8 cellular contexts compared by ENCODE assay signal in genomic region chr5:143401253-143401845, GRCh38. TPM values are rescaled to one million over a fixed set of nuclear protein-coding genes. Genes with fewer than 3 reads are reported as not detected.
A peak's percentile ranks its signal among the peaks of the same experiment; 100 is the strongest.
DNase-seq lines count a peak whose midpoint lies in the region; ATAC-seq, FAIRE-seq and TF ChIP-seq lines count a peak whose summit lies in the region.

No MANE protein-coding gene starts in this region.

- H3K4me3 ChIP-seq in A673 (ENCODE audit: low read depth, low read length, poor library complexity, severe bottlenecking): peak overlapping the region; percentile 78
- H3K4me3 ChIP-seq in HEK293 (ENCODE audit: low read depth, low read length): peak overlapping the region; percentile 95
- H3K4me3 ChIP-seq in bronchial epithelial cell (ENCODE audit: low read depth, low read length): peak overlapping the region; percentile 63
- H3K4me3 ChIP-seq in muscle layer of duodenum (ENCODE audit: low read depth in 1 of 2, low read length in 2 of 2): peak overlapping the region; percentile 96 to 97

- CTCF ChIA-PET in A673 (lab: Charles Lee) (interaction anchor here (0.6 kb wide), 1 partner anchor 45 kb away, joined by 4 read pairs; no protein-coding TSS in a partner anchor), HEK293 (lab: Yijun Ruan, JAX) (interaction anchor here (0.5 to 2.3 kb wide), 11 partner anchors 130 to 1064 kb away, joined by 3 to 9 read pairs (median 3); no protein-coding TSS in a partner anchor)

- DNase-seq in A673 (ENCODE audit: low spot score) (no peak), bronchial epithelial cell (ENCODE audit: low read depth) (peak; percentile 18)

- TF ChIP-seq CTCF in A673 (conservative IDR thresholded peaks at IDR 0.05; ENCODE audit: low read depth, low read length) (no peak), HEK293 (tag by site-specific recombination; IDR thresholded peaks at IDR 0.05) (no peak), bronchial epithelial cell (IDR thresholded peaks at IDR 0.05; ENCODE audit: insufficient read depth, low read length, severe bottlenecking) (no peak)

- H3K36me3 ChIP-seq in A673 (ENCODE audit: insufficient read depth, low read length, poor library complexity, severe bottlenecking) (no peaks in the 10 kb centered on the region), HEK293 (ENCODE audit: control insufficient read depth in 2 of 2, insufficient read depth in 1 of 2, low read length in 2 of 2) (peaks cover 0 to 12% of the 10 kb centered on the region in 2 experiments; a peak in 1 of 3 replicates), bronchial epithelial cell (ENCODE audit: control insufficient read depth, insufficient read depth, low read length) (no peaks in the 10 kb centered on the region), muscle layer of duodenum (ENCODE audit: control insufficient read depth in 1 of 2, insufficient read depth in 2 of 2, low read length in 2 of 2) (peaks cover 14 to 21% of the 10 kb centered on the region in 2 donors)

- no peak for FAIRE-seq in bronchial epithelial cell (lab: Jason Lieb, UNC)

- ATAC-seq in GM18498 (IDR thresholded peaks at IDR 0.05; ENCODE audit: unreplicated experiment) (no peak), HG02623 (IDR thresholded peaks at IDR 0.05; ENCODE audit: unreplicated experiment) (no peak), GM18909 (IDR thresholded peaks at IDR 0.05; ENCODE audit: poor library complexity, unreplicated experiment) (no peak), HG03565 (IDR thresholded peaks at IDR 0.05; ENCODE audit: unreplicated experiment) (no peak)

- no peaks in the 10 kb centered on the region for H3K9me3 ChIP-seq in A673 (ENCODE audit: low read depth, low read length, poor library complexity, severe bottlenecking)
- H3K9me3 ChIP-seq in HEK293 (ENCODE audit: control insufficient read depth, insufficient read depth, low read depth, low read length): no peaks in the 10 kb centered on the region
- no peaks in the 10 kb centered on the region for H3K9me3 ChIP-seq in muscle layer of duodenum (ENCODE audit: control insufficient read depth in 1 of 2, low read length in 2 of 2)

- no peaks in the 10 kb centered on the region for H3K27me3 ChIP-seq in A673 (replicated peaks; ENCODE audit: insufficient read depth, low read depth, low read length, poor library complexity)
- no peaks in the 10 kb centered on the region for H3K27me3 ChIP-seq in bronchial epithelial cell (ENCODE audit: control insufficient read depth, insufficient read depth, low read length)
- H3K27me3 ChIP-seq in muscle layer of duodenum (ENCODE audit: low read depth, low read length): no peaks in the 10 kb centered on the region

- BruUV-seq in A673 (replicated peaks; lab: Mats Ljungman, UMichigan): no TSS peak

- no peak overlapping the region for H3K27ac ChIP-seq in A673 (ENCODE audit: low read depth, low read length, poor library complexity, severe bottlenecking)
- peak overlapping the region; percentile 99 for H3K27ac ChIP-seq in HEK293 (ENCODE audit: extremely low read depth, low read depth, low read length)
- peak overlapping the region; percentile 80 for H3K27ac ChIP-seq in muscle layer of duodenum (ENCODE audit: low read length)

- intact Hi-C loops in A673 (cut with micrococcal nuclease; ENCODE audit: unreplicated experiment): loop anchor here (5.0 to 10.0 kb wide), 5 partner anchors 101 to 563 kb away; no protein-coding TSS in a partner anchor

- H3K4me1 ChIP-seq in A673 (ENCODE audit: insufficient read depth, low read length, poor library complexity, severe bottlenecking): peaks cover 12% of the 10 kb centered on the region
- peaks cover 11% of the 10 kb centered on the region for H3K4me1 ChIP-seq in HEK293 (ENCODE audit: control insufficient read depth, insufficient read depth, low read length)
- peaks cover 14 to 34% of the 10 kb centered on the region in 2 donors for H3K4me1 ChIP-seq in muscle layer of duodenum (ENCODE audit: control insufficient read depth in 1 of 2, insufficient read depth in 2 of 2, low read length in 2 of 2)

- POLR2A ChIA-PET in A673 (lab: Charles Lee; ENCODE audit: low non-redundant PET): no interaction called here
- POLR2A ChIA-PET in HEK293 (lab: Yijun Ruan, JAX): interaction anchor here (1.4 kb wide), 1 partner anchor 314 kb away, joined by 4 read pairs; no protein-coding TSS in a partner anchor

TF ChIP-seq in HEK293, 187 proteins besides CTCF, POLR2A, EP300 and RAD21:
- peak; percentile 49; the same call in 1 of the 2 replicates for TF ChIP-seq ZBTB17 (tag by site-specific recombination; IDR thresholded peaks at IDR 0.05)
- TF ChIP-seq FEZF1 (tag by site-specific recombination; IDR thresholded peaks at IDR 0.05): peak; percentile 45; the same call in 1 of the 2 replicates
- TF ChIP-seq ZNF677 (tag by site-specific recombination; IDR thresholded peaks at IDR 0.05): no peak
- peak; percentile 97 for TF ChIP-seq ZNF664 (tag by site-specific recombination; IDR thresholded peaks at IDR 0.05)

RNA-seq across cellular contexts. Expression of gene NR3C1, which starts 2.1 kb away (rescaled TPM):
- total RNA-seq in A673 (2021): 12.7 and 15.3 TPM in 2 replicates
- total RNA-seq in bronchial epithelial cell: 35.2 and 41.9 TPM in 2 replicates
